ENCODE assay signal across 1 cellular context in the genomic region with DNA sequence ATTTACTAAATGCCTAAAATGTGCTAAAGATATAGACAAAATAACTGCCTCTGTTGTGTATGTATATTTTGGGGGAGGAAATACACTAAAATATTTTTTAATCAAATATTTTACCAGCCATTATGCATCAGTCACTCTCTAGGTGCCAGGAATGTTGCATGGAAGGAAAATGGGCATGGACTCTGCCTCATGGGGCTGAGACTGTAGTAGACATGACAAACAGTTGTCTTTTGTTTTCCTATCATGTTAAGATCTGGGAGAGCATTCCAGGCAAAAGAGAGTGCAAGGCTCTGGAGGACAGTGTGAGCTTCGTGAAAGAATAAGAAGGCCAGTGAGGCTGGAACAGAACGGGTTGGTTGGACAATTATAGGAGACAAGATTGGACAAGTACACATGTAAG.
TF ChIP-seq lines count a peak whose summit lies in the region.

No MANE protein-coding gene starts in this region.

TF ChIP-seq in HCT116, 20 proteins besides CTCF, POLR2A, EP300 and RAD21:
- TF ChIP-seq CBX3 (IDR thresholded peaks at IDR 0.05; ENCODE audit: low read depth), result no peak
- no peak for TF ChIP-seq FOSL1 (IDR thresholded peaks at IDR 0.05; ENCODE audit: low read depth)
- TF ChIP-seq EZH2phosphoT487 (IDR thresholded peaks at IDR 0.05; ENCODE audit: borderline replicate concordance), result no peak
- TF ChIP-seq, protein P1, sequence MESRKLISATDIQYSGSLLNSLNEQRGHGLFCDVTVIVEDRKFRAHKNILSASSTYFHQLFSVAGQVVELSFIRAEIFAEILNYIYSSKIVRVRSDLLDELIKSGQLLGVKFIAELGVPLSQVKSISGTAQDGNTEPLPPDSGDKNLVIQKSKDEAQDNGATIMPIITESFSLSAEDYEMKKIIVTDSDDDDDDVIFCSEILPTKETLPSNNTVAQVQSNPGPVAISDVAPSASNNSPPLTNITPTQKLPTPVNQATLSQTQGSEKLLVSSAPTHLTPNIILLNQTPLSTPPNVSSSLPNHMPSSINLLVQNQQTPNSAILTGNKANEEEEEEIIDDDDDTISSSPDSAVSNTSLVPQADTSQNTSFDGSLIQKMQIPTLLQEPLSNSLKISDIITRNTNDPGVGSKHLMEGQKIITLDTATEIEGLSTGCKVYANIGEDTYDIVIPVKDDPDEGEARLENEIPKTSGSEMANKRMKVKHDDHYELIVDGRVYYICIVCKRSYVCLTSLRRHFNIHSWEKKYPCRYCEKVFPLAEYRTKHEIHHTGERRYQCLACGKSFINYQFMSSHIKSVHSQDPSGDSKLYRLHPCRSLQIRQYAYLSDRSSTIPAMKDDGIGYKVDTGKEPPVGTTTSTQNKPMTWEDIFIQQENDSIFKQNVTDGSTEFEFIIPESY (IDR thresholded peaks at IDR 0.05; ENCODE audit: extremely low read depth, insufficient replicate concordance, low read length), result no peak
- TF ChIP-seq TCF7L2 (IDR thresholded peaks at IDR 0.05; ENCODE audit: borderline replicate concordance, extremely low read depth, insufficient read depth, insufficient read length), result no peak
- TF ChIP-seq, protein P2, sequence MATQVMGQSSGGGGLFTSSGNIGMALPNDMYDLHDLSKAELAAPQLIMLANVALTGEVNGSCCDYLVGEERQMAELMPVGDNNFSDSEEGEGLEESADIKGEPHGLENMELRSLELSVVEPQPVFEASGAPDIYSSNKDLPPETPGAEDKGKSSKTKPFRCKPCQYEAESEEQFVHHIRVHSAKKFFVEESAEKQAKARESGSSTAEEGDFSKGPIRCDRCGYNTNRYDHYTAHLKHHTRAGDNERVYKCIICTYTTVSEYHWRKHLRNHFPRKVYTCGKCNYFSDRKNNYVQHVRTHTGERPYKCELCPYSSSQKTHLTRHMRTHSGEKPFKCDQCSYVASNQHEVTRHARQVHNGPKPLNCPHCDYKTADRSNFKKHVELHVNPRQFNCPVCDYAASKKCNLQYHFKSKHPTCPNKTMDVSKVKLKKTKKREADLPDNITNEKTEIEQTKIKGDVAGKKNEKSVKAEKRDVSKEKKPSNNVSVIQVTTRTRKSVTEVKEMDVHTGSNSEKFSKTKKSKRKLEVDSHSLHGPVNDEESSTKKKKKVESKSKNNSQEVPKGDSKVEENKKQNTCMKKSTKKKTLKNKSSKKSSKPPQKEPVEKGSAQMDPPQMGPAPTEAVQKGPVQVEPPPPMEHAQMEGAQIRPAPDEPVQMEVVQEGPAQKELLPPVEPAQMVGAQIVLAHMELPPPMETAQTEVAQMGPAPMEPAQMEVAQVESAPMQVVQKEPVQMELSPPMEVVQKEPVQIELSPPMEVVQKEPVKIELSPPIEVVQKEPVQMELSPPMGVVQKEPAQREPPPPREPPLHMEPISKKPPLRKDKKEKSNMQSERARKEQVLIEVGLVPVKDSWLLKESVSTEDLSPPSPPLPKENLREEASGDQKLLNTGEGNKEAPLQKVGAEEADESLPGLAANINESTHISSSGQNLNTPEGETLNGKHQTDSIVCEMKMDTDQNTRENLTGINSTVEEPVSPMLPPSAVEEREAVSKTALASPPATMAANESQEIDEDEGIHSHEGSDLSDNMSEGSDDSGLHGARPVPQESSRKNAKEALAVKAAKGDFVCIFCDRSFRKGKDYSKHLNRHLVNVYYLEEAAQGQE (IDR thresholded peaks at IDR 0.05; ENCODE audit: low read depth), result no peak
- TF ChIP-seq ZNF274 (IDR thresholded peaks at IDR 0.05; ENCODE audit: low read depth, low read length), result no peak
- no peak for TF ChIP-seq EZH2 (IDR thresholded peaks at IDR 0.05)
- TF ChIP-seq YY1 (IDR thresholded peaks at IDR 0.05; ENCODE audit: extremely low read depth, insufficient replicate concordance, low read depth, low read length), result no peak
- TF ChIP-seq, protein P3, sequence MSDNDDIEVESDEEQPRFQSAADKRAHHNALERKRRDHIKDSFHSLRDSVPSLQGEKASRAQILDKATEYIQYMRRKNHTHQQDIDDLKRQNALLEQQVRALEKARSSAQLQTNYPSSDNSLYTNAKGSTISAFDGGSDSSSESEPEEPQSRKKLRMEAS (IDR thresholded peaks at IDR 0.05), result no peak
- no peak for TF ChIP-seq ZFX (IDR thresholded peaks at IDR 0.05)
- TF ChIP-seq, protein P4, sequence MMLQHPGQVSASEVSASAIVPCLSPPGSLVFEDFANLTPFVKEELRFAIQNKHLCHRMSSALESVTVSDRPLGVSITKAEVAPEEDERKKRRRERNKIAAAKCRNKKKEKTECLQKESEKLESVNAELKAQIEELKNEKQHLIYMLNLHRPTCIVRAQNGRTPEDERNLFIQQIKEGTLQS (IDR thresholded peaks at IDR 0.05), result no peak
- TF ChIP-seq SIN3A (IDR thresholded peaks at IDR 0.05; ENCODE audit: low read depth), result no peak
- TF ChIP-seq ELF1 (IDR thresholded peaks at IDR 0.05; ENCODE audit: borderline replicate concordance, low read depth), result no peak
